In the genomic region with DNA sequence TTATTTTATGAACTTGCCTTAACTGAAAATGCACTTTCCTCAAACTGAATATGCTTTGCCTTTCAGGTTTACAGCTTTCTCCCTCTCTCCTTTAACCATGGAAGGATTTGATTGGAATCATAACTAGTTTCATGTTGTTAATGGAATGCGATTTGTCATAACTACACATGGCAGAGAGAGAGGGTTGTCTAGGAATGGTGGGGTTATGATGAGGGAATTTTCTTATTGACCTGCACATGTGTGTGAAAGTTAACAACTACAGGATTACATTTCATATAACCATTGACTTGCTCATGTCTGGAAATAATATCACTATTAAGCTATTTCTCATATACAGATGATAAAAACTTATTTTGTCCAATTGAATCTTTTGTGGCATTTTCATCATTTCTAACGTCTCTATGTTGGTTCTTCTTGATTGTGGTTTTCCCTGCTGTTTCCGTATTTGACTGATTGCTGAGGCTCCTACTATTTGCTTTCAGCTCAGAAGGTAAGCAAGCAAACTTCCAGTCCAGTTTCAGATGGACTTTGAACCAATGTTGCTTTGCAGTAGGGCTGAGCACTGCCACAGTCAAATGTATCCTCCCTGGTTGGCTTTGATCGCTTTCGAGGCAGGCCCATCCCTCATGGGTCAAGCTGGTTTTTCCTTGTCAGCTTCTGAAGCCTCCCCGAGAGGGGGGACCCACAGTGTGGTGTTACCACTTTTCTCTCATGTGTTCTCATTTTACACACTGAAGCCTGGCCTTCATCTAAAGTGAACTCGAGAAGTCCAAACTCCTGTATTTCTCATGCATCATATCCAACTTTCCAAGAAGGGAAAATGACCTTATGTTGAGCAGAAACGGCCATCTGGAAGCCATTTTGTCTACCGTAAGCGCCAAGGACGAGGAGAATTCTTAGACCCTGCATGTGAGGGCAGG, we compare ENCODE assay signal across 27 cellular contexts. TPM values are rescaled to one million over a fixed set of nuclear protein-coding genes. Genes with fewer than 3 reads are reported as not detected.
DNase-seq lines count a peak whose midpoint lies in the region; ATAC-seq and TF ChIP-seq lines count a peak whose summit lies in the region.
"Had no signal": no experiment of that assay in that cellular context is flagged by ENCODE, and none has a peak within 500 bp of the region (broad histone marks: within the 10 kb centered on the region; RNA-seq: fewer than 3 reads in every experiment).

No MANE protein-coding gene starts in this region.

- H3K27ac ChIP-seq in tibial artery, result no peak overlapping the region
- H3K27ac ChIP-seq: heart left ventricle, SK-N-MC, testis had no signal

- H3K27me3 Mint-ChIP-seq in T-helper 17 cell, result peaks cover 25% of the 10 kb centered on the region

- peak; percentile 58 for DNase-seq in HuH-7.5 (ENCODE audit: low spot score)
- peak; percentile 45 for DNase-seq in choroid plexus epithelial cell (ENCODE audit: low read depth)
- DNase-seq in mucosa of descending colon, result peak; percentile 56 to 68 (median 64)
- DNase-seq in T-helper 17 cell, result no peak
- DNase-seq in tibial artery, result no peak
- no peak for DNase-seq in HEK293T (ENCODE audit: extremely low spot score)
- no peak for DNase-seq in SHP77 (lab: John Stamatoyannopoulos, UW)
- DNase-seq: activated naive CD4-positive, alpha-beta T cell treated with anti-CD3 and anti-CD28 coated beads, Interleukin-2, amount 50 U/mL, for 16 hours; AML-193; caudate nucleus; CD4-positive, alpha-beta memory T cell; DMS153; erythroblast; GDM1; heart left ventricle; HFFc6; NCI-H1092; NCI-H1930; NCI-H526 treated with DMSO at 0.1 percent for 48 hours; RPMI8226; stimulated activated CD4-positive, alpha-beta T cell treated with anti-CD3 and anti-CD28 coated beads, Interleukin-12 subunit alpha, Interleukin-12 subunit beta, amount 100 ng/mL, for 4 hours; stimulated activated CD4-positive, alpha-beta T cell treated with anti-CD3 and anti-CD28 coated beads, Interleukin-4, amount 100 ng/mL, for 24 hours; stimulated activated naive CD4-positive, alpha-beta T cell; T-helper 9 cell; testis had no signal

- TF ChIP-seq CTCF in choroid plexus epithelial cell (conservative IDR thresholded peaks at IDR 0.05; ENCODE audit: low read depth, low read length) (no peak), mucosa of descending colon (IDR thresholded peaks at IDR 0.05) (no peak), tibial artery (IDR thresholded peaks at IDR 0.05) (no peak)

- intact Hi-C loops in mucosa of descending colon (cut with DNase I, micrococcal nuclease), result no loop called here
- intact Hi-C loops in tibial artery (cut with DNase I; ENCODE audit: low total_unique reads), result no loop called here

- H3K4me1 ChIP-seq in mucosa of descending colon (ENCODE audit: low read depth), result peaks cover 37% of the 10 kb centered on the region
- H3K4me1 ChIP-seq in tibial artery, result peaks cover 0 to 21% (median 10%) of the 10 kb centered on the region in 4 donors
- H3K4me1 ChIP-seq: testis had no signal

- no peaks in the 10 kb centered on the region for H3K9me3 ChIP-seq in mucosa of descending colon
- H3K9me3 ChIP-seq in T-helper 17 cell (ENCODE audit: control insufficient read depth, low read length, poor library complexity, severe bottlenecking), result no peaks in the 10 kb centered on the region
- H3K9me3 ChIP-seq in tibial artery, result no peaks in the 10 kb centered on the region
- H3K9me3 ChIP-seq: heart left ventricle, testis had no signal

- no peaks in the 10 kb centered on the region for H3K27me3 ChIP-seq in tibial artery
- H3K27me3 ChIP-seq: heart left ventricle, testis had no signal

- no peak overlapping the region for H3K27ac Mint-ChIP-seq in T-helper 17 cell
- H3K27ac Mint-ChIP-seq: CD4-positive, alpha-beta memory T cell; HFFc6; natural killer cell treated with Interleukin-12 subunit alpha and Interleukin-12 subunit beta and Interleukin-15 and Interleukin-18, amount 100 ng/mL, for 72 hours had no signal

- H3K36me3 Mint-ChIP-seq in T-helper 17 cell (ENCODE audit: low read depth), result no peaks in the 10 kb centered on the region
- H3K36me3 Mint-ChIP-seq: CD4-positive, alpha-beta memory T cell; natural killer cell treated with Interleukin-12 subunit alpha and Interleukin-12 subunit beta and Interleukin-15 and Interleukin-18, amount 100 ng/mL, for 72 hours had no signal

- H3K4me3 ChIP-seq in choroid plexus epithelial cell (ENCODE audit: low read depth, low read length) (no peak overlapping the region), mucosa of descending colon (no peak overlapping the region), tibial artery (no peak overlapping the region)
- H3K4me3 ChIP-seq: heart left ventricle, SK-N-MC, testis had no signal

- H3K36me3 ChIP-seq in mucosa of descending colon (ENCODE audit: low read depth) (no peaks in the 10 kb centered on the region), tibial artery (no peaks in the 10 kb centered on the region)
- H3K36me3 ChIP-seq: heart left ventricle had no signal

- H3K4me3 Mint-ChIP-seq in T-helper 17 cell, result no peak overlapping the region
- H3K4me3 Mint-ChIP-seq: CD4-positive, alpha-beta memory T cell; HFFc6; natural killer cell treated with Interleukin-12 subunit alpha and Interleukin-12 subunit beta and Interleukin-15 and Interleukin-18, amount 100 ng/mL, for 72 hours had no signal

- POLR2A ChIA-PET in HEK293T (lab: Yijun Ruan, JAX), result no interaction called here

- peaks cover 2% of the 10 kb centered on the region for H3K4me1 Mint-ChIP-seq in T-helper 17 cell
- H3K4me1 Mint-ChIP-seq: CD4-positive, alpha-beta memory T cell had no signal

- peak; percentile 92 for ATAC-seq in mucosa of descending colon
- ATAC-seq in T-helper 17 cell, result no peak
- ATAC-seq: heart left ventricle; natural killer cell treated with Interleukin-12 subunit alpha and Interleukin-12 subunit beta and Interleukin-15 and Interleukin-18, amount 100 ng/mL, for 72 hours had no signal

- CTCF ChIA-PET in HEK293T (lab: Yijun Ruan, JAX), result interaction anchor here (0.7 kb wide), 1 partner anchor 555 kb away, joined by 3 read pairs; no protein-coding TSS in a partner anchor

TF ChIP-seq in HEK293T, 16 proteins besides CTCF, POLR2A, EP300 and RAD21:
- TF ChIP-seq TARDBP (IDR thresholded peaks at IDR 0.05) (no peak), SP1 (IDR thresholded peaks at IDR 0.05) (no peak), BHLHE40 (IDR thresholded peaks at IDR 0.05; ENCODE audit: borderline replicate concordance) (no peak), FOXK2 (IDR thresholded peaks at IDR 0.05) (no peak), HDGF (IDR thresholded peaks at IDR 0.05; ENCODE audit: borderline replicate concordance) (no peak), ELF4 (IDR thresholded peaks at IDR 0.05) (no peak), ARNT (IDR thresholded peaks at IDR 0.05) (no peak)

RNA-seq across cellular contexts. Expression of a gene that starts 7.6 kb away (rescaled TPM):
- total RNA-seq in mucosa of descending colon (10 to 100 TPM; 17.1 to 39.7 (median 39.4) TPM), T-helper 17 cell (under 1 TPM in 1 of 2 donors, not detected in 1; 0.20 TPM)
- total RNA-seq: CD4-positive, alpha-beta memory T cell; natural killer cell treated with Interleukin-12 subunit alpha and Interleukin-12 subunit beta and Interleukin-15 and Interleukin-18, amount 100 ng/mL, for 72 hours had no signal

Comparison
In these comparisons a context has a peak if more than half of its experiments do, and no peak if none do; other contexts are left out.
1. DNase-seq: peak in HuH-7.5 (single experiment), choroid plexus epithelial cell (single experiment) and mucosa of descending colon (3 of 3); none in T-helper 17 cell (0 of 3), tibial artery (0 of 2), HEK293T (single experiment) and SHP77 (0 of 2).
2. RNA of a gene that starts 7.6 kb away (total RNA-seq): 17.1 to 39.7 TPM in mucosa of descending colon; 0.20 TPM in T-helper 17 cell; every median in the first group is over 10 times any median in the second.